Comparison of ENCODE assay signal across 11 cellular contexts in genomic region chr17:37605813-37606505, GRCh38. TPM values are rescaled to one million over a fixed set of nuclear protein-coding genes. Genes with fewer than 3 reads are reported as not detected.
DNase-seq lines count a peak whose midpoint lies in the region; ATAC-seq and TF ChIP-seq lines count a peak whose summit lies in the region.
"Had no signal": no experiment of that assay in that cellular context is flagged by ENCODE, and none has a peak within 500 bp of the region (broad histone marks: within the 10 kb centered on the region; RNA-seq: fewer than 3 reads in every experiment).

No MANE protein-coding gene starts in this region.

- DNase-seq in CD8-positive, alpha-beta T cell: peak in 6 of 7 experiments; percentile 12 to 62 (median 48)
- DNase-seq in activated T-cell treated with anti-CD3 and anti-CD28 coated beads, Interleukin-2, amount 50 U/mL, for 72 hours: peak; percentile 56 to 64
- DNase-seq in naive thymus-derived CD8-positive, alpha-beta T cell: peak in 9 of 10 donors; percentile 13 to 82 (median 61)
- DNase-seq in globus pallidus (ENCODE audit: low spot score) (no peak), NCI-H2227 treated with DMSO at 0.1 percent for 48 hours (lab: John Stamatoyannopoulos, UW) (no peak), SK-N-DZ (ENCODE audit: low spot score) (no peak), occipital lobe (lab: John Stamatoyannopoulos, UW) (no peak)

- H3K9ac ChIP-seq in Loucy (ENCODE audit: low read depth, low read length, poor library complexity, severe bottlenecking): peak overlapping the region; percentile 96

- POLR2A ChIA-PET in CD8-positive, alpha-beta T cell (lab: Charles Lee): interaction anchor here (0.6 to 1.3 kb wide), 6 partner anchors 13 to 199 kb away, joined by 3 to 5 read pairs (median 4); partner anchors contain the start of genes ACACA and TADA2A
- POLR2A ChIA-PET in naive thymus-derived CD8-positive, alpha-beta T cell (lab: Charles Lee): interaction anchor here (1.0 to 1.6 kb wide), 3 partner anchors 11 to 19 kb away, joined by 3 to 8 read pairs (median 3); no protein-coding TSS in a partner anchor

- intact Hi-C loops in CD8-positive, alpha-beta T cell (cut with DNase I, micrococcal nuclease): loop anchor here (5.0 to 10.0 kb wide), 4 partner anchors 34 to 1071 kb away; partner anchors contain the start of genes AATF (in 1 of the 2), MYO19 (in 1 of the 2) and PIGW (in 1 of the 2)

- peak overlapping the region; percentile 75 for H3K27ac ChIP-seq in CD8-positive, alpha-beta T cell (ENCODE audit: low read depth, low read length)
- H3K27ac ChIP-seq: body of pancreas, hepatocyte, thoracic aorta had no signal

- H3K9me3 ChIP-seq in CD8-positive, alpha-beta T cell (ENCODE audit: low read length): no peaks in the 10 kb centered on the region
- H3K9me3 ChIP-seq in Loucy (ENCODE audit: insufficient read depth, low read depth, low read length): peaks cover 6% of the 10 kb centered on the region
- H3K9me3 ChIP-seq: body of pancreas, thoracic aorta had no signal

- no peak for TF ChIP-seq CTCF in CD8-positive, alpha-beta T cell (IDR thresholded peaks at IDR 0.05)
- no peak for TF ChIP-seq CTCF in Loucy (conservative IDR thresholded peaks at IDR 0.05; ENCODE audit: low read length)

- H3K4me3 Mint-ChIP-seq in CD8-positive, alpha-beta T cell: peak overlapping the region; percentile 93
- H3K4me3 Mint-ChIP-seq in activated T-cell treated with anti-CD3 and anti-CD28 coated beads, Interleukin-2, amount 50 U/mL, for 72 hours: peak overlapping the region; percentile 80 to 96
- peak overlapping the region; percentile 76 to 98 (median 84) for H3K4me3 Mint-ChIP-seq in naive thymus-derived CD8-positive, alpha-beta T cell

- no peaks in the 10 kb centered on the region for H3K27me3 ChIP-seq in CD8-positive, alpha-beta T cell (ENCODE audit: insufficient read depth, low read length)
- H3K27me3 ChIP-seq in Loucy (ENCODE audit: insufficient read depth, low read length, poor library complexity, severe bottlenecking): no peaks in the 10 kb centered on the region
- H3K27me3 ChIP-seq: body of pancreas, hepatocyte had no signal

- H2AFZ ChIP-seq in Loucy (ENCODE audit: low read length): no peak overlapping the region
- H2AFZ ChIP-seq: hepatocyte had no signal

- ATAC-seq in CD8-positive, alpha-beta T cell: peak; percentile 29
- ATAC-seq in activated T-cell treated with anti-CD3 and anti-CD28 coated beads, Interleukin-2, amount 50 U/mL, for 72 hours (replicated peaks in 1 of 2): peak; percentile 31 to 46
- ATAC-seq in naive thymus-derived CD8-positive, alpha-beta T cell: peak; percentile 16 to 50
- ATAC-seq: body of pancreas had no signal

- H3K4me2 ChIP-seq in Loucy (ENCODE audit: low read depth, low read length, poor library complexity, severe bottlenecking): peak overlapping the region; percentile 86

- peaks cover 44% of the 10 kb centered on the region for H4K20me1 ChIP-seq in Loucy (ENCODE audit: insufficient read depth, low read length, poor library complexity, severe bottlenecking)

- H3K79me2 ChIP-seq in Loucy (ENCODE audit: insufficient read depth, low read length): peaks cover 69% of the 10 kb centered on the region

- H3K4me1 Mint-ChIP-seq in CD8-positive, alpha-beta T cell (ENCODE audit: low read depth): peaks cover 57% of the 10 kb centered on the region
- peaks cover 66% of the 10 kb centered on the region for H3K4me1 Mint-ChIP-seq in activated T-cell treated with anti-CD3 and anti-CD28 coated beads, Interleukin-2, amount 50 U/mL, for 72 hours (ENCODE audit: low read depth)
- peaks cover 30 to 72% (median 54%) of the 10 kb centered on the region in 4 donors for H3K4me1 Mint-ChIP-seq in naive thymus-derived CD8-positive, alpha-beta T cell

- H3K36me3 ChIP-seq in CD8-positive, alpha-beta T cell (ENCODE audit: insufficient read depth, low read length): peaks cover 7% of the 10 kb centered on the region
- no peaks in the 10 kb centered on the region for H3K36me3 ChIP-seq in Loucy (ENCODE audit: insufficient read depth, low read length)
- H3K36me3 ChIP-seq: thoracic aorta had no signal

- peak overlapping the region; percentile 39 for H3K4me3 ChIP-seq in CD8-positive, alpha-beta T cell (ENCODE audit: low read depth, low read length)
- peak overlapping the region; percentile 94 for H3K4me3 ChIP-seq in Loucy (ENCODE audit: low read length, poor library complexity, severe bottlenecking)
- H3K4me3 ChIP-seq: body of pancreas, hepatocyte, thoracic aorta had no signal

- peak overlapping the region; percentile 95 for H3K27ac Mint-ChIP-seq in CD8-positive, alpha-beta T cell
- peak overlapping the region; percentile 97 for H3K27ac Mint-ChIP-seq in activated T-cell treated with anti-CD3 and anti-CD28 coated beads, Interleukin-2, amount 50 U/mL, for 72 hours
- peak overlapping the region; percentile 88 to 97 (median 94) for H3K27ac Mint-ChIP-seq in naive thymus-derived CD8-positive, alpha-beta T cell

- peaks cover 23% of the 10 kb centered on the region for H3K36me3 Mint-ChIP-seq in CD8-positive, alpha-beta T cell
- peaks cover 6 to 15% of the 10 kb centered on the region in 2 donors for H3K36me3 Mint-ChIP-seq in activated T-cell treated with anti-CD3 and anti-CD28 coated beads, Interleukin-2, amount 50 U/mL, for 72 hours (ENCODE audit: insufficient read depth in 2 of 2)
- H3K36me3 Mint-ChIP-seq in naive thymus-derived CD8-positive, alpha-beta T cell: peaks cover 4 to 26% (median 12%) of the 10 kb centered on the region in 3 donors

- H3K9me2 ChIP-seq in Loucy (replicated peaks; ENCODE audit: low read depth, low read length): no peaks in the 10 kb centered on the region

- H3K27me3 Mint-ChIP-seq in CD8-positive, alpha-beta T cell (ENCODE audit: low read depth): no peaks in the 10 kb centered on the region
- no peaks in the 10 kb centered on the region for H3K27me3 Mint-ChIP-seq in activated T-cell treated with anti-CD3 and anti-CD28 coated beads, Interleukin-2, amount 50 U/mL, for 72 hours (ENCODE audit: low read depth)
- no peaks in the 10 kb centered on the region for H3K27me3 Mint-ChIP-seq in naive thymus-derived CD8-positive, alpha-beta T cell

- H3F3A ChIP-seq in Loucy (ENCODE audit: low read depth): peaks cover 28% of the 10 kb centered on the region

- H3K9me3 Mint-ChIP-seq in CD8-positive, alpha-beta T cell: peaks cover 2% of the 10 kb centered on the region
- no peaks in the 10 kb centered on the region for H3K9me3 Mint-ChIP-seq in activated T-cell treated with anti-CD3 and anti-CD28 coated beads, Interleukin-2, amount 50 U/mL, for 72 hours
- no peaks in the 10 kb centered on the region for H3K9me3 Mint-ChIP-seq in naive thymus-derived CD8-positive, alpha-beta T cell

- H3K4me1 ChIP-seq in CD8-positive, alpha-beta T cell (ENCODE audit: insufficient read depth, low read length): peaks cover 62% of the 10 kb centered on the region
- H3K4me1 ChIP-seq in Loucy (ENCODE audit: insufficient read depth, low read length, poor library complexity, severe bottlenecking): peaks cover 49% of the 10 kb centered on the region

- CTCF ChIA-PET in CD8-positive, alpha-beta T cell (lab: Charles Lee): interaction anchor here (0.6 kb wide), 1 partner anchor 236 kb away, joined by 5 read pairs; no protein-coding TSS in a partner anchor

RNA-seq across cellular contexts. Expression of gene SYNRG, which starts 3.3 kb away (rescaled TPM):
- 10 to 100 TPM; 46.4 to 47.0 TPM for total RNA-seq in CD8-positive, alpha-beta T cell
- total RNA-seq in activated T-cell treated with anti-CD3 and anti-CD28 coated beads, Interleukin-2, amount 50 U/mL, for 72 hours: 10 to 100 TPM; 63.2 to 69.5 TPM
- 100 to 1,000 TPM; 142 to 149 TPM for total RNA-seq in naive thymus-derived CD8-positive, alpha-beta T cell
- polyA plus RNA-seq in naive thymus-derived CD8-positive, alpha-beta T cell: 10 to 100 TPM; 71.8 to 91.8 (median 87.2) TPM
- polyA plus RNA-seq in SK-N-DZ (2014; cell fraction: cytosol; rRNA removed): 7.2 and 8.4 TPM in 2 replicates
- polyA plus RNA-seq in SK-N-DZ (2014; cell fraction: nucleus; rRNA removed): 6.7 and 15.6 TPM in 2 replicates
- total RNA-seq in occipital lobe: 24.5 TPM

RNA-seq across cellular contexts. Expression of gene DDX52, which starts 37.3 kb away (rescaled TPM):
- total RNA-seq in CD8-positive, alpha-beta T cell: 10 to 100 TPM; 33.6 to 35.1 TPM
- 10 to 100 TPM; 29.1 to 33.5 TPM for total RNA-seq in activated T-cell treated with anti-CD3 and anti-CD28 coated beads, Interleukin-2, amount 50 U/mL, for 72 hours
- total RNA-seq in naive thymus-derived CD8-positive, alpha-beta T cell: 10 to 100 TPM; 30.3 to 33.6 TPM
- 10 to 100 TPM; 12.6 to 13.1 (median 12.7) TPM for polyA plus RNA-seq in naive thymus-derived CD8-positive, alpha-beta T cell
- 23.0 and 24.5 TPM in 2 replicates for polyA plus RNA-seq in SK-N-DZ (2014; cell fraction: cytosol; rRNA removed)
- polyA plus RNA-seq in SK-N-DZ (2014; cell fraction: nucleus; rRNA removed): 25.3 and 29.6 TPM in 2 replicates
- total RNA-seq in occipital lobe: 37.9 TPM

Comparison
In these comparisons a context has a peak if more than half of its experiments do, and no peak if none do; other contexts are left out.
1. DNase-seq: peak in CD8-positive, alpha-beta T cell (6 of 7), activated T-cell treated with anti-CD3 and anti-CD28 coated beads, Interleukin-2, amount 50 U/mL, for 72 hours (2 of 2) and naive thymus-derived CD8-positive, alpha-beta T cell (9 of 10); none in globus pallidus (single experiment), NCI-H2227 treated with DMSO at 0.1 percent for 48 hours (single experiment), SK-N-DZ (single experiment) and occipital lobe (single experiment).
2. Peak in every context shown above with its lines, with median percentiles within 50 percentile points of each other: ATAC-seq, H3K27ac Mint-ChIP-seq and H3K4me3 Mint-ChIP-seq.